2 cellular contexts compared by ENCODE assay signal in the genomic region with DNA sequence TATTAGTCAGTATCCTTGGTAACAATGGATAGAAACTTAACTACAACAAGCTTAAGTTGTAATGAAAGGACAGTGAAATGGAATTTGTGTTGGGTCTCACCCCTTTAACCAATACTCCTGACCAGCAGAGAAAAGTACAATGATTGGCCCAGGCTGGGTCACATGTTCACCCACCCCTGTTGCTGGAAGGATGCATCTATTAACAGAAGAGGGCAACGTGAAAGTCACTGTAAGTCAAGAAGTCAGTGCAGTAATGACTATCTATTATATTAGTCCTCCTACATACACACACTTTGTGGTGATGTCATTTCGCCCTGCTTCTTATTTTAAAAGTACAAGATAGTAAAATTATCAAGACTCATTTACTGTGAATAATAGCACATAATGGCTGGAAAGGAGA.
TF ChIP-seq lines count a peak whose summit lies in the region.

No MANE protein-coding gene starts in this region.

TF ChIP-seq in GM23338, 12 proteins besides CTCF, POLR2A, EP300 and RAD21 (continued from another document and continues in another):
- TF ChIP-seq, protein P1, sequence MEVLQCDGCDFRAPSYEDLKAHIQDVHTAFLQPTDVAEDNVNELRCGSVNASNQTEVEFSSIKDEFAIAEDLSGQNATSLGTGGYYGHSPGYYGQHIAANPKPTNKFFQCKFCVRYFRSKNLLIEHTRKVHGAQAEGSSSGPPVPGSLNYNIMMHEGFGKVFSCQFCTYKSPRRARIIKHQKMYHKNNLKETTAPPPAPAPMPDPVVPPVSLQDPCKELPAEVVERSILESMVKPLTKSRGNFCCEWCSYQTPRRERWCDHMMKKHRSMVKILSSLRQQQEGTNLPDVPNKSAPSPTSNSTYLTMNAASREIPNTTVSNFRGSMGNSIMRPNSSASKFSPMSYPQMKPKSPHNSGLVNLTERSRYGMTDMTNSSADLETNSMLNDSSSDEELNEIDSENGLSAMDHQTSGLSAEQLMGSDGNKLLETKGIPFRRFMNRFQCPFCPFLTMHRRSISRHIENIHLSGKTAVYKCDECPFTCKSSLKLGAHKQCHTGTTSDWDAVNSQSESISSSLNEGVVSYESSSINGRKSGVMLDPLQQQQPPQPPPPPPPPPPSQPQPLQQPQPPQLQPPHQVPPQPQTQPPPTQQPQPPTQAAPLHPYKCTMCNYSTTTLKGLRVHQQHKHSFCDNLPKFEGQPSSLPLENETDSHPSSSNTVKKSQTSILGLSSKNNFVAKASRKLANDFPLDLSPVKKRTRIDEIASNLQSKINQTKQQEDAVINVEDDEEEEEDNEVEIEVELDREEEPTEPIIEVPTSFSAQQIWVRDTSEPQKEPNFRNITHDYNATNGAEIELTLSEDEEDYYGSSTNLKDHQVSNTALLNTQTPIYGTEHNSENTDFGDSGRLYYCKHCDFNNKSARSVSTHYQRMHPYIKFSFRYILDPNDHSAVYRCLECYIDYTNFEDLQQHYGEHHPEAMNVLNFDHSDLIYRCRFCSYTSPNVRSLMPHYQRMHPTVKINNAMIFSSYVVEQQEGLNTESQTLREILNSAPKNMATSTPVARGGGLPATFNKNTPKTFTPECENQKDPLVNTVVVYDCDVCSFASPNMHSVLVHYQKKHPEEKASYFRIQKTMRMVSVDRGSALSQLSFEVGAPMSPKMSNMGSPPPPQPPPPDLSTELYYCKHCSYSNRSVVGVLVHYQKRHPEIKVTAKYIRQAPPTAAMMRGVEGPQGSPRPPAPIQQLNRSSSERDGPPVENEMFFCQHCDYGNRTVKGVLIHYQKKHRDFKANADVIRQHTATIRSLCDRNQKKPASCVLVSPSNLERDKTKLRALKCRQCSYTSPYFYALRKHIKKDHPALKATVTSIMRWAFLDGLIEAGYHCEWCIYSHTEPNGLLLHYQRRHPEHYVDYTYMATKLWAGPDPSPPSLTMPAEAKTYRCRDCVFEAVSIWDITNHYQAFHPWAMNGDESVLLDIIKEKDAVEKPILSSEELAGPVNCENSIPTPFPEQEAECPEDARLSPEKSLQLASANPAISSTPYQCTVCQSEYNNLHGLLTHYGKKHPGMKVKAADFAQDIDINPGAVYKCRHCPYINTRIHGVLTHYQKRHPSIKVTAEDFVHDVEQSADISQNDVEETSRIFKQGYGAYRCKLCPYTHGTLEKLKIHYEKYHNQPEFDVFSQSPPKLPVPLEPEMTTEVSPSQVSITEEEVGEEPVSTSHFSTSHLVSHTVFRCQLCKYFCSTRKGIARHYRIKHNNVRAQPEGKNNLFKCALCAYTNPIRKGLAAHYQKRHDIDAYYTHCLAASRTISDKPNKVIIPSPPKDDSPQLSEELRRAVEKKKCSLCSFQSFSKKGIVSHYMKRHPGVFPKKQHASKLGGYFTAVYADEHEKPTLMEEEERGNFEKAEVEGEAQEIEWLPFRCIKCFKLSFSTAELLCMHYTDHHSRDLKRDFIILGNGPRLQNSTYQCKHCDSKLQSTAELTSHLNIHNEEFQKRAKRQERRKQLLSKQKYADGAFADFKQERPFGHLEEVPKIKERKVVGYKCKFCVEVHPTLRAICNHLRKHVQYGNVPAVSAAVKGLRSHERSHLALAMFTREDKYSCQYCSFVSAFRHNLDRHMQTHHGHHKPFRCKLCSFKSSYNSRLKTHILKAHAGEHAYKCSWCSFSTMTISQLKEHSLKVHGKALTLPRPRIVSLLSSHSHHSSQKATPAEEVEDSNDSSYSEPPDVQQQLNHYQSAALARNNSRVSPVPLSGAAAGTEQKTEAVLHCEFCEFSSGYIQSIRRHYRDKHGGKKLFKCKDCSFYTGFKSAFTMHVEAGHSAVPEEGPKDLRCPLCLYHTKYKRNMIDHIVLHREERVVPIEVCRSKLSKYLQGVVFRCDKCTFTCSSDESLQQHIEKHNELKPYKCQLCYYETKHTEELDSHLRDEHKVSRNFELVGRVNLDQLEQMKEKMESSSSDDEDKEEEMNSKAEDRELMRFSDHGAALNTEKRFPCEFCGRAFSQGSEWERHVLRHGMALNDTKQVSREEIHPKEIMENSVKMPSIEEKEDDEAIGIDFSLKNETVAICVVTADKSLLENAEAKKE (CRISPR knock-in tag; IDR thresholded peaks at IDR 0.05): no peak
- TF ChIP-seq, protein P2, sequence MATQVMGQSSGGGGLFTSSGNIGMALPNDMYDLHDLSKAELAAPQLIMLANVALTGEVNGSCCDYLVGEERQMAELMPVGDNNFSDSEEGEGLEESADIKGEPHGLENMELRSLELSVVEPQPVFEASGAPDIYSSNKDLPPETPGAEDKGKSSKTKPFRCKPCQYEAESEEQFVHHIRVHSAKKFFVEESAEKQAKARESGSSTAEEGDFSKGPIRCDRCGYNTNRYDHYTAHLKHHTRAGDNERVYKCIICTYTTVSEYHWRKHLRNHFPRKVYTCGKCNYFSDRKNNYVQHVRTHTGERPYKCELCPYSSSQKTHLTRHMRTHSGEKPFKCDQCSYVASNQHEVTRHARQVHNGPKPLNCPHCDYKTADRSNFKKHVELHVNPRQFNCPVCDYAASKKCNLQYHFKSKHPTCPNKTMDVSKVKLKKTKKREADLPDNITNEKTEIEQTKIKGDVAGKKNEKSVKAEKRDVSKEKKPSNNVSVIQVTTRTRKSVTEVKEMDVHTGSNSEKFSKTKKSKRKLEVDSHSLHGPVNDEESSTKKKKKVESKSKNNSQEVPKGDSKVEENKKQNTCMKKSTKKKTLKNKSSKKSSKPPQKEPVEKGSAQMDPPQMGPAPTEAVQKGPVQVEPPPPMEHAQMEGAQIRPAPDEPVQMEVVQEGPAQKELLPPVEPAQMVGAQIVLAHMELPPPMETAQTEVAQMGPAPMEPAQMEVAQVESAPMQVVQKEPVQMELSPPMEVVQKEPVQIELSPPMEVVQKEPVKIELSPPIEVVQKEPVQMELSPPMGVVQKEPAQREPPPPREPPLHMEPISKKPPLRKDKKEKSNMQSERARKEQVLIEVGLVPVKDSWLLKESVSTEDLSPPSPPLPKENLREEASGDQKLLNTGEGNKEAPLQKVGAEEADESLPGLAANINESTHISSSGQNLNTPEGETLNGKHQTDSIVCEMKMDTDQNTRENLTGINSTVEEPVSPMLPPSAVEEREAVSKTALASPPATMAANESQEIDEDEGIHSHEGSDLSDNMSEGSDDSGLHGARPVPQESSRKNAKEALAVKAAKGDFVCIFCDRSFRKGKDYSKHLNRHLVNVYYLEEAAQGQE (IDR thresholded peaks at IDR 0.05; ENCODE audit: unreplicated experiment): no peak
- TF ChIP-seq ZNF331 (CRISPR knock-in tag; IDR thresholded peaks at IDR 0.05; ENCODE audit: low read depth) (no peak), EZH2 (IDR thresholded peaks at IDR 0.05; ENCODE audit: low read depth, unreplicated experiment) (no peak), STAT1 (IDR thresholded peaks at IDR 0.05; ENCODE audit: unreplicated experiment) (no peak), EZH2phosphoT487 (IDR thresholded peaks at IDR 0.05; ENCODE audit: unreplicated experiment) (no peak), CREB1 (CRISPR knock-in tag; IDR thresholded peaks at IDR 0.05; ENCODE audit: low read depth) (no peak), POLR2AphosphoS5 (IDR thresholded peaks at IDR 0.05; ENCODE audit: low read depth) (no peak), NANOG (IDR thresholded peaks at IDR 0.05; ENCODE audit: borderline replicate concordance) (no peak)
- TF ChIP-seq, protein P3, sequence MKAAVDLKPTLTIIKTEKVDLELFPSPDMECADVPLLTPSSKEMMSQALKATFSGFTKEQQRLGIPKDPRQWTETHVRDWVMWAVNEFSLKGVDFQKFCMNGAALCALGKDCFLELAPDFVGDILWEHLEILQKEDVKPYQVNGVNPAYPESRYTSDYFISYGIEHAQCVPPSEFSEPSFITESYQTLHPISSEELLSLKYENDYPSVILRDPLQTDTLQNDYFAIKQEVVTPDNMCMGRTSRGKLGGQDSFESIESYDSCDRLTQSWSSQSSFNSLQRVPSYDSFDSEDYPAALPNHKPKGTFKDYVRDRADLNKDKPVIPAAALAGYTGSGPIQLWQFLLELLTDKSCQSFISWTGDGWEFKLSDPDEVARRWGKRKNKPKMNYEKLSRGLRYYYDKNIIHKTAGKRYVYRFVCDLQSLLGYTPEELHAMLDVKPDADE (IDR thresholded peaks at IDR 0.05): no peak

TF ChIP-seq in K562, 482 proteins besides CTCF, POLR2A, EP300 and RAD21 (continued from another document):
- TF ChIP-seq, protein P4, sequence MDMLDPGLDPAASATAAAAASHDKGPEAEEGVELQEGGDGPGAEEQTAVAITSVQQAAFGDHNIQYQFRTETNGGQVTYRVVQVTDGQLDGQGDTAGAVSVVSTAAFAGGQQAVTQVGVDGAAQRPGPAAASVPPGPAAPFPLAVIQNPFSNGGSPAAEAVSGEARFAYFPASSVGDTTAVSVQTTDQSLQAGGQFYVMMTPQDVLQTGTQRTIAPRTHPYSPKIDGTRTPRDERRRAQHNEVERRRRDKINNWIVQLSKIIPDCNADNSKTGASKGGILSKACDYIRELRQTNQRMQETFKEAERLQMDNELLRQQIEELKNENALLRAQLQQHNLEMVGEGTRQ (CRISPR knock-in tag; IDR thresholded peaks at IDR 0.05): peak; percentile 26; the same call in 1 of the 2 replicates
- no peak for TF ChIP-seq HIVEP1 (CRISPR knock-in tag; IDR thresholded peaks at IDR 0.05)
- TF ChIP-seq LEF1 (IDR thresholded peaks at IDR 0.05): no peak
- no peak for TF ChIP-seq ZNF699 (CRISPR knock-in tag; IDR thresholded peaks at IDR 0.05; ENCODE audit: insufficient replicate concordance)
- TF ChIP-seq ARID1B (IDR thresholded peaks at IDR 0.05): no peak
- TF ChIP-seq, protein P5, sequence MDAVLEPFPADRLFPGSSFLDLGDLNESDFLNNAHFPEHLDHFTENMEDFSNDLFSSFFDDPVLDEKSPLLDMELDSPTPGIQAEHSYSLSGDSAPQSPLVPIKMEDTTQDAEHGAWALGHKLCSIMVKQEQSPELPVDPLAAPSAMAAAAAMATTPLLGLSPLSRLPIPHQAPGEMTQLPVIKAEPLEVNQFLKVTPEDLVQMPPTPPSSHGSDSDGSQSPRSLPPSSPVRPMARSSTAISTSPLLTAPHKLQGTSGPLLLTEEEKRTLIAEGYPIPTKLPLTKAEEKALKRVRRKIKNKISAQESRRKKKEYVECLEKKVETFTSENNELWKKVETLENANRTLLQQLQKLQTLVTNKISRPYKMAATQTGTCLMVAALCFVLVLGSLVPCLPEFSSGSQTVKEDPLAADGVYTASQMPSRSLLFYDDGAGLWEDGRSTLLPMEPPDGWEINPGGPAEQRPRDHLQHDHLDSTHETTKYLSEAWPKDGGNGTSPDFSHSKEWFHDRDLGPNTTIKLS (IDR thresholded peaks at IDR 0.05; ENCODE audit: borderline replicate concordance, low read depth): no peak
